1 cellular context compared by ENCODE assay signal in the genomic region with DNA sequence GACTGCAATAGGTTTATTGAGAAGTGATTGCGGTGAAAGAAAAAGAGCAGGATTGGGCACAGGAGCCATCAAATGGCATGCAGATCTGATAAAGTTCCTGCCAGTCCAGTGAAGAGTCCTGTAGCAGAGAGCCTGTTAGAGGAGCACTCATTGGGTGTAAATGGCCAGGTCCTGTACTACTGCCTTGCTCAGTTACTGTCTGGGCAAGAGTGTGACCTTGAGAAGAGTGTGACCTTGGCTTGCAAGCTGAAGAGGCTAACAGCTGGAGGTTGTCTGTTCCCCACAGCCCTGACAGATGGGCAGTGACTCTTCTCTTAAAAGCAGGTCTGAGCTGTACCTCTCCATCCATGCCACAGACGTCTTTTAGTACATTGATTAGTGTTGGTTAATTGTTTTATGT.
TF ChIP-seq lines count a peak whose summit lies in the region.

No MANE protein-coding gene starts in this region.

TF ChIP-seq in SK-N-SH treated with all-trans-retinoic acid at 6 μM for 48 hours, 23 proteins besides CTCF, POLR2A, EP300 and RAD21 (continued from another document):
- TF ChIP-seq, protein P1, sequence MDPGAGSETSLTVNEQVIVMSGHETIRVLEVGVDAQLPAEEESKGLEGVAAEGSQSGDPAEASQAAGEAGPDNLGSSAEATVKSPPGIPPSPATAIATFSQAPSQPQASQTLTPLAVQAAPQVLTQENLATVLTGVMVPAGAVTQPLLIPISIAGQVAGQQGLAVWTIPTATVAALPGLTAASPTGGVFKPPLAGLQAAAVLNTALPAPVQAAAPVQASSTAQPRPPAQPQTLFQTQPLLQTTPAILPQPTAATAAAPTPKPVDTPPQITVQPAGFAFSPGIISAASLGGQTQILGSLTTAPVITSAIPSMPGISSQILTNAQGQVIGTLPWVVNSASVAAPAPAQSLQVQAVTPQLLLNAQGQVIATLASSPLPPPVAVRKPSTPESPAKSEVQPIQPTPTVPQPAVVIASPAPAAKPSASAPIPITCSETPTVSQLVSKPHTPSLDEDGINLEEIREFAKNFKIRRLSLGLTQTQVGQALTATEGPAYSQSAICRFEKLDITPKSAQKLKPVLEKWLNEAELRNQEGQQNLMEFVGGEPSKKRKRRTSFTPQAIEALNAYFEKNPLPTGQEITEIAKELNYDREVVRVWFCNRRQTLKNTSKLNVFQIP (CRISPR knock-in tag; IDR thresholded peaks at IDR 0.05; ENCODE audit: borderline replicate concordance, low read depth): no peak
- TF ChIP-seq ARNTL (CRISPR knock-in tag; IDR thresholded peaks at IDR 0.05; ENCODE audit: borderline replicate concordance, low read depth): no peak
- TF ChIP-seq ZFP3 (CRISPR knock-in tag; IDR thresholded peaks at IDR 0.05): no peak
- TF ChIP-seq ZNF70 (CRISPR knock-in tag; IDR thresholded peaks at IDR 0.05): no peak
- TF ChIP-seq, protein P2, sequence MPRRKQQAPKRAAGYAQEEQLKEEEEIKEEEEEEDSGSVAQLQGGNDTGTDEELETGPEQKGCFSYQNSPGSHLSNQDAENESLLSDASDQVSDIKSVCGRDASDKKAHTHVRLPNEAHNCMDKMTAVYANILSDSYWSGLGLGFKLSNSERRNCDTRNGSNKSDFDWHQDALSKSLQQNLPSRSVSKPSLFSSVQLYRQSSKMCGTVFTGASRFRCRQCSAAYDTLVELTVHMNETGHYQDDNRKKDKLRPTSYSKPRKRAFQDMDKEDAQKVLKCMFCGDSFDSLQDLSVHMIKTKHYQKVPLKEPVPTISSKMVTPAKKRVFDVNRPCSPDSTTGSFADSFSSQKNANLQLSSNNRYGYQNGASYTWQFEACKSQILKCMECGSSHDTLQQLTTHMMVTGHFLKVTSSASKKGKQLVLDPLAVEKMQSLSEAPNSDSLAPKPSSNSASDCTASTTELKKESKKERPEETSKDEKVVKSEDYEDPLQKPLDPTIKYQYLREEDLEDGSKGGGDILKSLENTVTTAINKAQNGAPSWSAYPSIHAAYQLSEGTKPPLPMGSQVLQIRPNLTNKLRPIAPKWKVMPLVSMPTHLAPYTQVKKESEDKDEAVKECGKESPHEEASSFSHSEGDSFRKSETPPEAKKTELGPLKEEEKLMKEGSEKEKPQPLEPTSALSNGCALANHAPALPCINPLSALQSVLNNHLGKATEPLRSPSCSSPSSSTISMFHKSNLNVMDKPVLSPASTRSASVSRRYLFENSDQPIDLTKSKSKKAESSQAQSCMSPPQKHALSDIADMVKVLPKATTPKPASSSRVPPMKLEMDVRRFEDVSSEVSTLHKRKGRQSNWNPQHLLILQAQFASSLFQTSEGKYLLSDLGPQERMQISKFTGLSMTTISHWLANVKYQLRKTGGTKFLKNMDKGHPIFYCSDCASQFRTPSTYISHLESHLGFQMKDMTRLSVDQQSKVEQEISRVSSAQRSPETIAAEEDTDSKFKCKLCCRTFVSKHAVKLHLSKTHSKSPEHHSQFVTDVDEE (CRISPR knock-in tag; IDR thresholded peaks at IDR 0.05): no peak
- TF ChIP-seq, protein P3, sequence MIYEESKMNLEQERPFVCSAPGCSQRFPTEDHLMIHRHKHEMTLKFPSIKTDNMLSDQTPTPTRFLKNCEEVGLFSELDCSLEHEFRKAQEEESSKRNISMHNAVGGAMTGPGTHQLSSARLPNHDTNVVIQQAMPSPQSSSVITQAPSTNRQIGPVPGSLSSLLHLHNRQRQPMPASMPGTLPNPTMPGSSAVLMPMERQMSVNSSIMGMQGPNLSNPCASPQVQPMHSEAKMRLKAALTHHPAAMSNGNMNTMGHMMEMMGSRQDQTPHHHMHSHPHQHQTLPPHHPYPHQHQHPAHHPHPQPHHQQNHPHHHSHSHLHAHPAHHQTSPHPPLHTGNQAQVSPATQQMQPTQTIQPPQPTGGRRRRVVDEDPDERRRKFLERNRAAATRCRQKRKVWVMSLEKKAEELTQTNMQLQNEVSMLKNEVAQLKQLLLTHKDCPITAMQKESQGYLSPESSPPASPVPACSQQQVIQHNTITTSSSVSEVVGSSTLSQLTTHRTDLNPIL (CRISPR knock-in tag; IDR thresholded peaks at IDR 0.05; ENCODE audit: low read depth): no peak
- no peak for TF ChIP-seq ZNF565 (CRISPR knock-in tag; conservative IDR thresholded peaks at IDR 0.05; ENCODE audit: low read depth)
- no peak for TF ChIP-seq CSDC2 (CRISPR knock-in tag; IDR thresholded peaks at IDR 0.05)
- TF ChIP-seq, protein P4, sequence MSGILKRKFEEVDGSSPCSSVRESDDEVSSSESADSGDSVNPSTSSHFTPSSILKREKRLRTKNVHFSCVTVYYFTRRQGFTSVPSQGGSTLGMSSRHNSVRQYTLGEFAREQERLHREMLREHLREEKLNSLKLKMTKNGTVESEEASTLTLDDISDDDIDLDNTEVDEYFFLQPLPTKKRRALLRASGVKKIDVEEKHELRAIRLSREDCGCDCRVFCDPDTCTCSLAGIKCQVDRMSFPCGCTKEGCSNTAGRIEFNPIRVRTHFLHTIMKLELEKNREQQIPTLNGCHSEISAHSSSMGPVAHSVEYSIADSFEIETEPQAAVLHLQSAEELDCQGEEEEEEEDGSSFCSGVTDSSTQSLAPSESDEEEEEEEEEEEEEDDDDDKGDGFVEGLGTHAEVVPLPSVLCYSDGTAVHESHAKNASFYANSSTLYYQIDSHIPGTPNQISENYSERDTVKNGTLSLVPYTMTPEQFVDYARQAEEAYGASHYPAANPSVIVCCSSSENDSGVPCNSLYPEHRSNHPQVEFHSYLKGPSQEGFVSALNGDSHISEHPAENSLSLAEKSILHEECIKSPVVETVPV (CRISPR knock-in tag; IDR thresholded peaks at IDR 0.05): no peak
